ENCODE assay signal across 1 cellular context in the genomic region with DNA sequence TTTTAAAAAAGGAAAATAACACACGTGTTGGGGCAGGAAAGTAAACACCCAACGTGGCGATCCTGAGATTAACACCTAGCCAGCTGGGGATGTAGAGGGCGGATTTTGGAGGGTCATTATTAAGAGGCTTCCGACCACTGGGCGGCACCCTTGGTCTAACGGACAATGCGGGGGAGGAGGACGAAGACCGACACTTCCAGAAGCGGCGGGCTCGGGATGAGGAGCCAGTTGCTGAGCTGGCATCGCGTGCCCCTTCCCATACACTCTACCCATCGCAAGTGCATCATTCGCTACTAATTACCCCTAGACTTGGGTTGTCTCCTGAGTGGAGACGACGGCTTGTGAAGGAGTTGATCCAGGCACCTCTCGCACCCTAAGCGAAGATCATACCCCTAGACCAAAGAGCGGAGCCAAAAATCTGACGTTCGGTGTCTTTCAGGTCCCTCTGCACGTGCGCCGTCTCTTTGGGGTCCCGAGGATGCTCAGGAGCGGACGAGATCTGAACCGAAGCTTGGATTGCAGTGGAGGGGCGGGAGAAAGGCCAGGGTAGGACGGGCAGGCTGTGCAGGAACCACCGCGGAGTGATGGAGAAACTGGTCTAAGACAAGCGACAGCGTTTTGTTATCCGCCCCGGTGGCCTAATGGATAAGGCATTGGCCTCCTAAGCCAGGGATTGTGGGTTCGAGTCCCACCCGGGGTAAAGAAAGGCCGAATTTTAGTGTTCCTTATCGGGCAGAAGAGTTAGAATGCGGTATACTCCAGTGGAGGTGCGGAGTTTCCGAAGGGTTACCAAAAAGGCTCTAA.
A peak's percentile ranks its signal among the peaks of the same experiment; 100 is the strongest.
TF ChIP-seq lines count a peak whose summit lies in the region.

No MANE protein-coding gene starts in this region.

TF ChIP-seq in HepG2, 621 proteins besides CTCF, POLR2A, EP300 and RAD21 (continued from another document and continues in another):
- TF ChIP-seq, protein P1, sequence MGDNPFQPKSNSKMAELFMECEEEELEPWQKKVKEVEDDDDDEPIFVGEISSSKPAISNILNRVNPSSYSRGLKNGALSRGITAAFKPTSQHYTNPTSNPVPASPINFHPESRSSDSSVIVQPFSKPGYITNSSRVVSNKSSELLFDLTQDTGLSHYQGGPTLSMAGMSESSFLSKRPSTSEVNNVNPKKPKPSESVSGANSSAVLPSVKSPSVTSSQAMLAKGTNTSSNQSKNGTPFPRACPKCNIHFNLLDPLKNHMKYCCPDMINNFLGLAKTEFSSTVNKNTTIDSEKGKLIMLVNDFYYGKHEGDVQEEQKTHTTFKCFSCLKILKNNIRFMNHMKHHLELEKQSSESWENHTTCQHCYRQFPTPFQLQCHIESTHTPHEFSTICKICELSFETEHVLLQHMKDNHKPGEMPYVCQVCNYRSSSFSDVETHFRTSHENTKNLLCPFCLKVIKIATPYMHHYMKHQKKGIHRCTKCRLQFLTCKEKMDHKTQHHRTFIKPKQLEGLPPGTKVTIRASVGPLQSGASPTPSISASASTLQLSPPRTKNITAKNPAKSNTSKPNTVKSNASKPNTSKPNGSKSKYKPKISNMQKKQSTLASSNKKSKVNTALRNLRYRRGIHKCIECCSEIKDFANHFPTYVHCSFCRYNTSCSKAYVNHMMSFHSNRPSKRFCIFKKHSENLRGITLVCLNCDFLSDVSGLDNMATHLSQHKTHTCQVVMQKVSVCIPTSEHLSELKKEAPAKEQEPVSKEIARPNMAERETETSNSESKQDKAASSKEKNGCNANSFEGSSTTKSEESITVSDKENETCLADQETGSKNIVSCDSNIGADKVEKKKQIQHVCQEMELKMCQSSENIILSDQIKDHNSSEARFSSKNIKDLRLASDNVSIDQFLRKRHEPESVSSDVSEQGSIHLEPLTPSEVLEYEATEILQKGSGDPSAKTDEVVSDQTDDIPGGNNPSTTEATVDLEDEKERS (CRISPR knock-in tag; IDR thresholded peaks at IDR 0.05): no peak
- no peak for TF ChIP-seq ZNF44 (CRISPR knock-in tag; IDR thresholded peaks at IDR 0.05)
- TF ChIP-seq, protein P2, sequence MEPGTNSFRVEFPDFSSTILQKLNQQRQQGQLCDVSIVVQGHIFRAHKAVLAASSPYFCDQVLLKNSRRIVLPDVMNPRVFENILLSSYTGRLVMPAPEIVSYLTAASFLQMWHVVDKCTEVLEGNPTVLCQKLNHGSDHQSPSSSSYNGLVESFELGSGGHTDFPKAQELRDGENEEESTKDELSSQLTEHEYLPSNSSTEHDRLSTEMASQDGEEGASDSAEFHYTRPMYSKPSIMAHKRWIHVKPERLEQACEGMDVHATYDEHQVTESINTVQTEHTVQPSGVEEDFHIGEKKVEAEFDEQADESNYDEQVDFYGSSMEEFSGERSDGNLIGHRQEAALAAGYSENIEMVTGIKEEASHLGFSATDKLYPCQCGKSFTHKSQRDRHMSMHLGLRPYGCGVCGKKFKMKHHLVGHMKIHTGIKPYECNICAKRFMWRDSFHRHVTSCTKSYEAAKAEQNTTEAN (CRISPR knock-in tag; conservative IDR thresholded peaks at IDR 0.05): no peak
- TF ChIP-seq, protein P3, sequence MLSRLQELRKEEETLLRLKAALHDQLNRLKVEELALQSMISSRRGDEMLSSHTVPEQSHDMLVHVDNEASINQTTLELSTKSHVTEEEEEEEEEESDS (CRISPR knock-in tag; IDR thresholded peaks at IDR 0.05; ENCODE audit: borderline replicate concordance): no peak
- no peak for TF ChIP-seq HIVEP1 (CRISPR knock-in tag; IDR thresholded peaks at IDR 0.05)
- TF ChIP-seq SRY (CRISPR knock-in tag; IDR thresholded peaks at IDR 0.05): no peak
- TF ChIP-seq FOXO1 (CRISPR knock-in tag; IDR thresholded peaks at IDR 0.05): peak; percentile 72; the same call in 1 of the 2 replicates
- TF ChIP-seq ZNF431 (CRISPR knock-in tag; IDR thresholded peaks at IDR 0.05; ENCODE audit: borderline replicate concordance, low read depth): peak; percentile 29; the same call in 1 of the 2 replicates
- no peak for TF ChIP-seq ZNF841 (CRISPR knock-in tag; IDR thresholded peaks at IDR 0.05; ENCODE audit: borderline replicate concordance)
- no peak for TF ChIP-seq ZNF20 (CRISPR knock-in tag; IDR thresholded peaks at IDR 0.05)
- peak; percentile 56 for TF ChIP-seq ELF1 (CRISPR knock-in tag; IDR thresholded peaks at IDR 0.05)
- TF ChIP-seq, protein P4, sequence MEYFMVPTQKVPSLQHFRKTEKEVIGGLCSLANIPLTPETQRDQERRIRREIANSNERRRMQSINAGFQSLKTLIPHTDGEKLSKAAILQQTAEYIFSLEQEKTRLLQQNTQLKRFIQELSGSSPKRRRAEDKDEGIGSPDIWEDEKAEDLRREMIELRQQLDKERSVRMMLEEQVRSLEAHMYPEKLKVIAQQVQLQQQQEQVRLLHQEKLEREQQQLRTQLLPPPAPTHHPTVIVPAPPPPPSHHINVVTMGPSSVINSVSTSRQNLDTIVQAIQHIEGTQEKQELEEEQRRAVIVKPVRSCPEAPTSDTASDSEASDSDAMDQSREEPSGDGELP (IDR thresholded peaks at IDR 0.05; ENCODE audit: borderline replicate concordance, low read depth): peak; percentile 69; the same call in 1 of the 2 replicates
- no peak for TF ChIP-seq PCBP1 (IDR thresholded peaks at IDR 0.05; ENCODE audit: borderline replicate concordance, low read depth, low read length)
- TF ChIP-seq, protein P5, sequence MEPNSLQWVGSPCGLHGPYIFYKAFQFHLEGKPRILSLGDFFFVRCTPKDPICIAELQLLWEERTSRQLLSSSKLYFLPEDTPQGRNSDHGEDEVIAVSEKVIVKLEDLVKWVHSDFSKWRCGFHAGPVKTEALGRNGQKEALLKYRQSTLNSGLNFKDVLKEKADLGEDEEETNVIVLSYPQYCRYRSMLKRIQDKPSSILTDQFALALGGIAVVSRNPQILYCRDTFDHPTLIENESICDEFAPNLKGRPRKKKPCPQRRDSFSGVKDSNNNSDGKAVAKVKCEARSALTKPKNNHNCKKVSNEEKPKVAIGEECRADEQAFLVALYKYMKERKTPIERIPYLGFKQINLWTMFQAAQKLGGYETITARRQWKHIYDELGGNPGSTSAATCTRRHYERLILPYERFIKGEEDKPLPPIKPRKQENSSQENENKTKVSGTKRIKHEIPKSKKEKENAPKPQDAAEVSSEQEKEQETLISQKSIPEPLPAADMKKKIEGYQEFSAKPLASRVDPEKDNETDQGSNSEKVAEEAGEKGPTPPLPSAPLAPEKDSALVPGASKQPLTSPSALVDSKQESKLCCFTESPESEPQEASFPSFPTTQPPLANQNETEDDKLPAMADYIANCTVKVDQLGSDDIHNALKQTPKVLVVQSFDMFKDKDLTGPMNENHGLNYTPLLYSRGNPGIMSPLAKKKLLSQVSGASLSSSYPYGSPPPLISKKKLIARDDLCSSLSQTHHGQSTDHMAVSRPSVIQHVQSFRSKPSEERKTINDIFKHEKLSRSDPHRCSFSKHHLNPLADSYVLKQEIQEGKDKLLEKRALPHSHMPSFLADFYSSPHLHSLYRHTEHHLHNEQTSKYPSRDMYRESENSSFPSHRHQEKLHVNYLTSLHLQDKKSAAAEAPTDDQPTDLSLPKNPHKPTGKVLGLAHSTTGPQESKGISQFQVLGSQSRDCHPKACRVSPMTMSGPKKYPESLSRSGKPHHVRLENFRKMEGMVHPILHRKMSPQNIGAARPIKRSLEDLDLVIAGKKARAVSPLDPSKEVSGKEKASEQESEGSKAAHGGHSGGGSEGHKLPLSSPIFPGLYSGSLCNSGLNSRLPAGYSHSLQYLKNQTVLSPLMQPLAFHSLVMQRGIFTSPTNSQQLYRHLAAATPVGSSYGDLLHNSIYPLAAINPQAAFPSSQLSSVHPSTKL (CRISPR knock-in tag; IDR thresholded peaks at IDR 0.05): peak; percentile 71
- no peak for TF ChIP-seq PAF1 (CRISPR knock-in tag; IDR thresholded peaks at IDR 0.05)
- TF ChIP-seq YEATS4 (CRISPR knock-in tag; IDR thresholded peaks at IDR 0.05; ENCODE audit: borderline replicate concordance): no peak
- TF ChIP-seq NR2F2 (IDR thresholded peaks at IDR 0.05; ENCODE audit: borderline replicate concordance, low read depth): peak; percentile 18; the same call in 1 of the 2 replicates
- TF ChIP-seq, protein P6, sequence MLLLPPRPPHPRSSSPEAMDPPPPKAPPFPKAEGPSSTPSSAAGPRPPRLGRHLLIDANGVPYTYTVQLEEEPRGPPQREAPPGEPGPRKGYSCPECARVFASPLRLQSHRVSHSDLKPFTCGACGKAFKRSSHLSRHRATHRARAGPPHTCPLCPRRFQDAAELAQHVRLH (CRISPR knock-in tag; IDR thresholded peaks at IDR 0.05; ENCODE audit: borderline replicate concordance, low read depth): no peak
- TF ChIP-seq, protein P7, sequence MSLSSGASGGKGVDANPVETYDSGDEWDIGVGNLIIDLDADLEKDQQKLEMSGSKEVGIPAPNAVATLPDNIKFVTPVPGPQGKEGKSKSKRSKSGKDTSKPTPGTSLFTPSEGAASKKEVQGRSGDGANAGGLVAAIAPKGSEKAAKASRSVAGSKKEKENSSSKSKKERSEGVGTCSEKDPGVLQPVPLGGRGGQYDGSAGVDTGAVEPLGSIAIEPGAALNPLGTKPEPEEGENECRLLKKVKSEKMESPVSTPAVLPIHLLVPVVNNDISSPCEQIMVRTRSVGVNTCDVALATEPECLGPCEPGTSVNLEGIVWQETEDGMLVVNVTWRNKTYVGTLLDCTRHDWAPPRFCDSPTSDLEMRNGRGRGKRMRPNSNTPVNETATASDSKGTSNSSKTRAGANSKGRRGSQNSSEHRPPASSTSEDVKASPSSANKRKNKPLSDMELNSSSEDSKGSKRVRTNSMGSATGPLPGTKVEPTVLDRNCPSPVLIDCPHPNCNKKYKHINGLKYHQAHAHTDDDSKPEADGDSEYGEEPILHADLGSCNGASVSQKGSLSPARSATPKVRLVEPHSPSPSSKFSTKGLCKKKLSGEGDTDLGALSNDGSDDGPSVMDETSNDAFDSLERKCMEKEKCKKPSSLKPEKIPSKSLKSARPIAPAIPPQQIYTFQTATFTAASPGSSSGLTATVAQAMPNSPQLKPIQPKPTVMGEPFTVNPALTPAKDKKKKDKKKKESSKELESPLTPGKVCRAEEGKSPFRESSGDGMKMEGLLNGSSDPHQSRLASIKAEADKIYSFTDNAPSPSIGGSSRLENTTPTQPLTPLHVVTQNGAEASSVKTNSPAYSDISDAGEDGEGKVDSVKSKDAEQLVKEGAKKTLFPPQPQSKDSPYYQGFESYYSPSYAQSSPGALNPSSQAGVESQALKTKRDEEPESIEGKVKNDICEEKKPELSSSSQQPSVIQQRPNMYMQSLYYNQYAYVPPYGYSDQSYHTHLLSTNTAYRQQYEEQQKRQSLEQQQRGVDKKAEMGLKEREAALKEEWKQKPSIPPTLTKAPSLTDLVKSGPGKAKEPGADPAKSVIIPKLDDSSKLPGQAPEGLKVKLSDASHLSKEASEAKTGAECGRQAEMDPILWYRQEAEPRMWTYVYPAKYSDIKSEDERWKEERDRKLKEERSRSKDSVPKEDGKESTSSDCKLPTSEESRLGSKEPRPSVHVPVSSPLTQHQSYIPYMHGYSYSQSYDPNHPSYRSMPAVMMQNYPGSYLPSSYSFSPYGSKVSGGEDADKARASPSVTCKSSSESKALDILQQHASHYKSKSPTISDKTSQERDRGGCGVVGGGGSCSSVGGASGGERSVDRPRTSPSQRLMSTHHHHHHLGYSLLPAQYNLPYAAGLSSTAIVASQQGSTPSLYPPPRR (CRISPR knock-in tag; IDR thresholded peaks at IDR 0.05; ENCODE audit: borderline replicate concordance): no peak
- TF ChIP-seq CENPT (CRISPR knock-in tag; IDR thresholded peaks at IDR 0.05; ENCODE audit: low read depth): no peak
- no peak for TF ChIP-seq ZNF333 (CRISPR knock-in tag; IDR thresholded peaks at IDR 0.05; ENCODE audit: borderline replicate concordance)
- no peak for TF ChIP-seq KLF12 (CRISPR knock-in tag; IDR thresholded peaks at IDR 0.05; ENCODE audit: borderline replicate concordance)
- no peak for TF ChIP-seq CREM (IDR thresholded peaks at IDR 0.05)
- TF ChIP-seq CREM (CRISPR knock-in tag; IDR thresholded peaks at IDR 0.05): no peak
- TF ChIP-seq SALL1 (CRISPR knock-in tag; IDR thresholded peaks at IDR 0.05): peak; percentile 64
- TF ChIP-seq KDM2A (CRISPR knock-in tag; IDR thresholded peaks at IDR 0.05; ENCODE audit: borderline replicate concordance, low read depth): peak; percentile 91
- TF ChIP-seq ATF1 (CRISPR knock-in tag; IDR thresholded peaks at IDR 0.05): no peak
- TF ChIP-seq, protein P8, sequence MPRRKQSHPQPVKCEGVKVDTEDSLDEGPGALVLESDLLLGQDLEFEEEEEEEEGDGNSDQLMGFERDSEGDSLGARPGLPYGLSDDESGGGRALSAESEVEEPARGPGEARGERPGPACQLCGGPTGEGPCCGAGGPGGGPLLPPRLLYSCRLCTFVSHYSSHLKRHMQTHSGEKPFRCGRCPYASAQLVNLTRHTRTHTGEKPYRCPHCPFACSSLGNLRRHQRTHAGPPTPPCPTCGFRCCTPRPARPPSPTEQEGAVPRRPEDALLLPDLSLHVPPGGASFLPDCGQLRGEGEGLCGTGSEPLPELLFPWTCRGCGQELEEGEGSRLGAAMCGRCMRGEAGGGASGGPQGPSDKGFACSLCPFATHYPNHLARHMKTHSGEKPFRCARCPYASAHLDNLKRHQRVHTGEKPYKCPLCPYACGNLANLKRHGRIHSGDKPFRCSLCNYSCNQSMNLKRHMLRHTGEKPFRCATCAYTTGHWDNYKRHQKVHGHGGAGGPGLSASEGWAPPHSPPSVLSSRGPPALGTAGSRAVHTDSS (CRISPR knock-in tag; conservative IDR thresholded peaks at IDR 0.05): no peak
- TF ChIP-seq, protein P9, sequence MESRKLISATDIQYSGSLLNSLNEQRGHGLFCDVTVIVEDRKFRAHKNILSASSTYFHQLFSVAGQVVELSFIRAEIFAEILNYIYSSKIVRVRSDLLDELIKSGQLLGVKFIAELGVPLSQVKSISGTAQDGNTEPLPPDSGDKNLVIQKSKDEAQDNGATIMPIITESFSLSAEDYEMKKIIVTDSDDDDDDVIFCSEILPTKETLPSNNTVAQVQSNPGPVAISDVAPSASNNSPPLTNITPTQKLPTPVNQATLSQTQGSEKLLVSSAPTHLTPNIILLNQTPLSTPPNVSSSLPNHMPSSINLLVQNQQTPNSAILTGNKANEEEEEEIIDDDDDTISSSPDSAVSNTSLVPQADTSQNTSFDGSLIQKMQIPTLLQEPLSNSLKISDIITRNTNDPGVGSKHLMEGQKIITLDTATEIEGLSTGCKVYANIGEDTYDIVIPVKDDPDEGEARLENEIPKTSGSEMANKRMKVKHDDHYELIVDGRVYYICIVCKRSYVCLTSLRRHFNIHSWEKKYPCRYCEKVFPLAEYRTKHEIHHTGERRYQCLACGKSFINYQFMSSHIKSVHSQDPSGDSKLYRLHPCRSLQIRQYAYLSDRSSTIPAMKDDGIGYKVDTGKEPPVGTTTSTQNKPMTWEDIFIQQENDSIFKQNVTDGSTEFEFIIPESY (CRISPR knock-in tag; IDR thresholded peaks at IDR 0.05): peak; percentile 56; the same call in 1 of the 2 replicates
- TF ChIP-seq, protein P10, sequence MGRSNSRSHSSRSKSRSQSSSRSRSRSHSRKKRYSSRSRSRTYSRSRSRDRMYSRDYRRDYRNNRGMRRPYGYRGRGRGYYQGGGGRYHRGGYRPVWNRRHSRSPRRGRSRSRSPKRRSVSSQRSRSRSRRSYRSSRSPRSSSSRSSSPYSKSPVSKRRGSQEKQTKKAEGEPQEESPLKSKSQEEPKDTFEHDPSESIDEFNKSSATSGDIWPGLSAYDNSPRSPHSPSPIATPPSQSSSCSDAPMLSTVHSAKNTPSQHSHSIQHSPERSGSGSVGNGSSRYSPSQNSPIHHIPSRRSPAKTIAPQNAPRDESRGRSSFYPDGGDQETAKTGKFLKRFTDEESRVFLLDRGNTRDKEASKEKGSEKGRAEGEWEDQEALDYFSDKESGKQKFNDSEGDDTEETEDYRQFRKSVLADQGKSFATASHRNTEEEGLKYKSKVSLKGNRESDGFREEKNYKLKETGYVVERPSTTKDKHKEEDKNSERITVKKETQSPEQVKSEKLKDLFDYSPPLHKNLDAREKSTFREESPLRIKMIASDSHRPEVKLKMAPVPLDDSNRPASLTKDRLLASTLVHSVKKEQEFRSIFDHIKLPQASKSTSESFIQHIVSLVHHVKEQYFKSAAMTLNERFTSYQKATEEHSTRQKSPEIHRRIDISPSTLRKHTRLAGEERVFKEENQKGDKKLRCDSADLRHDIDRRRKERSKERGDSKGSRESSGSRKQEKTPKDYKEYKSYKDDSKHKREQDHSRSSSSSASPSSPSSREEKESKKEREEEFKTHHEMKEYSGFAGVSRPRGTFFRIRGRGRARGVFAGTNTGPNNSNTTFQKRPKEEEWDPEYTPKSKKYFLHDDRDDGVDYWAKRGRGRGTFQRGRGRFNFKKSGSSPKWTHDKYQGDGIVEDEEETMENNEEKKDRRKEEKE (IDR thresholded peaks at IDR 0.05): no peak
